Comparison of ENCODE assay signal across 34 cellular contexts in genomic region chr20:59746155-59746554, GRCh38.
"Had no signal": no experiment of that assay in that cellular context is flagged by ENCODE, and none has a peak within 500 bp of the region (broad histone marks: within the 10 kb centered on the region; RNA-seq: fewer than 3 reads in every experiment).

No MANE protein-coding gene starts in this region.

- H3K4me1 Mint-ChIP-seq: activated CD4-positive, alpha-beta T cell treated with anti-CD3 and anti-CD28 coated beads for 36 hours; activated CD4-positive, alpha-beta T cell treated with anti-CD3 and anti-CD28 coated beads, Interleukin-2, amount 10 ng/mL, durations not matched to agents 24 days and 14 days; activated CD8-positive, alpha-beta memory T cell treated with anti-CD3 and anti-CD28 coated beads, Interleukin-2, amount 10 ng/mL, durations not matched to agents 7 days and 5 days; activated naive CD4-positive, alpha-beta T cell treated with anti-CD3 and anti-CD28 coated beads, Interleukin-2, amount 50 U/mL, for 24 hours; activated naive CD8-positive, alpha-beta T cell treated with anti-CD3 and anti-CD28 coated beads for 36 hours; activated naive CD8-positive, alpha-beta T cell treated with anti-CD3 and anti-CD28 coated beads, Interleukin-2, amount 50 U/mL, for 24 hours; T-helper 17 cell had no signal

- H3K27ac ChIP-seq: adrenal gland, body of pancreas, coronary artery, epithelial cell of prostate, esophagus squamous epithelium, gastroesophageal sphincter, heart right ventricle had no signal

- H3K36me3 ChIP-seq: adrenal gland, esophagus squamous epithelium, gastroesophageal sphincter, heart right ventricle had no signal

- H3K4me1 ChIP-seq: adrenal gland, body of pancreas had no signal

- H3K27me3 ChIP-seq: body of pancreas, dorsolateral prefrontal cortex had no signal

- H3K4me3 Mint-ChIP-seq: activated CD4-positive, alpha-beta memory T cell treated with anti-CD3 and anti-CD28 coated beads for 36 hours; activated CD4-positive, alpha-beta T cell treated with anti-CD3 and anti-CD28 coated beads for 36 hours; activated CD4-positive, alpha-beta T cell treated with anti-CD3 and anti-CD28 coated beads, Interleukin-2, amount 10 ng/mL, durations not matched to agents 24 days and 14 days; activated CD8-positive, alpha-beta memory T cell treated with anti-CD3 and anti-CD28 coated beads, Interleukin-2, amount 10 ng/mL, durations not matched to agents 7 days and 5 days; activated CD8-positive, alpha-beta T cell treated with anti-CD3 and anti-CD28 coated beads, Interleukin-2, amount 10 ng/mL, durations not matched to agents 7 days and 5 days; activated naive CD4-positive, alpha-beta T cell treated with anti-CD3 and anti-CD28 coated beads for 36 hours; activated naive CD4-positive, alpha-beta T cell treated with anti-CD3 and anti-CD28 coated beads, Interleukin-2, amount 50 U/mL, for 24 hours; activated naive CD8-positive, alpha-beta T cell treated with anti-CD3 and anti-CD28 coated beads for 36 hours; activated naive CD8-positive, alpha-beta T cell treated with anti-CD3 and anti-CD28 coated beads, Interleukin-2, amount 50 U/mL, for 24 hours; activated T-helper 1 cell treated with anti-CD3 and anti-CD28 coated beads, Interleukin-12 subunit alpha, Interleukin-12 subunit beta, Interleukin-2, Interleukin-4 antibody, amounts not matched to agents 30 ng/mL and 10 ng/mL and 1 ng/mL, durations not matched to agents 14 hours and 24 hours and 36 hours; dendritic cell treated with granulocyte-macrophage colony-stimulating factor and Interleukin-4, amounts not matched to agents 40 ng/mL and 50 ng/mL, for 4 days; effector memory CD8-positive, alpha-beta T cell; T-helper 17 cell; T-helper 2 cell treated with Interferon-gamma antibody and Interleukin-4, amounts not matched to agents 5 μg/mL and 100 μg/mL, for 36 hours had no signal

- H3K36me3 Mint-ChIP-seq: activated CD4-positive, alpha-beta memory T cell treated with anti-CD3 and anti-CD28 coated beads for 36 hours; activated CD8-positive, alpha-beta memory T cell treated with anti-CD3 and anti-CD28 coated beads, Interleukin-2, amount 10 ng/mL, durations not matched to agents 7 days and 5 days; activated naive CD4-positive, alpha-beta T cell treated with anti-CD3 and anti-CD28 coated beads, Interleukin-2, amount 50 U/mL, for 24 hours; activated naive CD8-positive, alpha-beta T cell treated with anti-CD3 and anti-CD28 coated beads for 36 hours had no signal

- H3K9me3 Mint-ChIP-seq: activated CD4-positive, alpha-beta memory T cell treated with anti-CD3 and anti-CD28 coated beads for 36 hours; activated CD4-positive, alpha-beta T cell treated with anti-CD3 and anti-CD28 coated beads, Interleukin-2, amount 10 ng/mL, durations not matched to agents 24 days and 14 days; activated naive CD4-positive, alpha-beta T cell treated with anti-CD3 and anti-CD28 coated beads for 36 hours; activated naive CD4-positive, alpha-beta T cell treated with anti-CD3 and anti-CD28 coated beads, Interleukin-2, amount 50 U/mL, for 24 hours; activated naive CD8-positive, alpha-beta T cell treated with anti-CD3 and anti-CD28 coated beads for 36 hours; activated naive CD8-positive, alpha-beta T cell treated with anti-CD3 and anti-CD28 coated beads, Interleukin-2, amount 50 U/mL, for 24 hours; activated T-helper 1 cell treated with anti-CD3 and anti-CD28 coated beads, Interleukin-12 subunit alpha, Interleukin-12 subunit beta, Interleukin-2, Interleukin-4 antibody, amounts not matched to agents 30 ng/mL and 10 ng/mL and 1 ng/mL, durations not matched to agents 14 hours and 24 hours and 36 hours; activated T-helper 2 cell treated with anti-CD3 and anti-CD28 coated beads, Interferon-gamma antibody, Interleukin-2, Interleukin-4, amounts not matched to agents 10 μg/mL and 5 μg/mL and 100 μg/mL, durations not matched to agents 14 hours and 24 hours and 36 hours; dendritic cell treated with granulocyte-macrophage colony-stimulating factor and Interleukin-4, amounts not matched to agents 40 ng/mL and 50 ng/mL, for 4 days; effector memory CD8-positive, alpha-beta T cell; T-helper 2 cell treated with Interferon-gamma antibody and Interleukin-4, amounts not matched to agents 5 μg/mL and 100 μg/mL, for 36 hours had no signal

- H3K9me3 ChIP-seq: adrenal gland, body of pancreas, esophagus squamous epithelium, gastroesophageal sphincter, heart right ventricle had no signal

- H3K4me3 ChIP-seq: adrenal gland, body of pancreas, coronary artery, dorsolateral prefrontal cortex, esophagus squamous epithelium, gastroesophageal sphincter, heart right ventricle had no signal

- H3K27me3 Mint-ChIP-seq: activated CD4-positive, alpha-beta memory T cell treated with anti-CD3 and anti-CD28 coated beads for 36 hours had no signal

- ATAC-seq: activated CD4-positive, alpha-beta T cell treated with anti-CD3 and anti-CD28 coated beads for 36 hours; activated CD8-positive, alpha-beta memory T cell treated with anti-CD3 and anti-CD28 coated beads, Interleukin-2, amount 10 ng/mL, durations not matched to agents 7 days and 5 days; activated CD8-positive, alpha-beta T cell treated with anti-CD3 and anti-CD28 coated beads, Interleukin-2, amount 10 ng/mL, durations not matched to agents 7 days and 5 days; activated naive CD8-positive, alpha-beta T cell treated with anti-CD3 and anti-CD28 coated beads, Interleukin-2, amount 50 U/mL, for 24 hours; body of pancreas; effector memory CD8-positive, alpha-beta T cell; gastroesophageal sphincter; heart right ventricle; T-helper 17 cell had no signal

- DNase-seq: activated CD4-positive, alpha-beta memory T cell treated with anti-CD3 and anti-CD28 coated beads for 36 hours; activated CD4-positive, alpha-beta T cell treated with anti-CD3 and anti-CD28 coated beads for 36 hours; activated CD4-positive, alpha-beta T cell treated with anti-CD3 and anti-CD28 coated beads, Interleukin-2, amount 10 ng/mL, durations not matched to agents 24 days and 14 days; activated CD4-positive, CD25-positive, alpha-beta regulatory T cell; activated CD4-positive, CD25-positive, alpha-beta regulatory T cell treated with anti-CD3 and anti-CD28 coated beads, Interleukin-2, amount 50 U/mL, for 72 hours; activated CD8-positive, alpha-beta memory T cell treated with anti-CD3 and anti-CD28 coated beads, Interleukin-2, amount 10 ng/mL, durations not matched to agents 7 days and 5 days; activated CD8-positive, alpha-beta memory T cell treated with anti-CD3 and anti-CD28 coated beads, Interleukin-2, amount 50 U/mL, for 4 hours; activated CD8-positive, alpha-beta T cell treated with anti-CD3 and anti-CD28 coated beads, Interleukin-2, amount 10 ng/mL, durations not matched to agents 7 days and 5 days; activated effector memory CD4-positive, alpha-beta T cell treated with anti-CD3 and anti-CD28 coated beads, Interleukin-2, amount 50 U/mL, for 16 hours; activated naive CD4-positive, alpha-beta T cell treated with anti-CD3 and anti-CD28 coated beads for 36 hours; activated naive CD8-positive, alpha-beta T cell treated with anti-CD3 and anti-CD28 coated beads for 36 hours; activated naive CD8-positive, alpha-beta T cell treated with anti-CD3 and anti-CD28 coated beads, Interleukin-2, amount 50 U/mL, for 24 hours; activated T-cell treated with anti-CD3 and anti-CD28 coated beads, Interleukin-2, amount 50 U/mL, for 1 hour; activated T-cell treated with anti-CD3 and anti-CD28 coated beads, Interleukin-2, amount 50 U/mL, for 48 hours; adrenal gland; amygdala; aorta; body of pancreas; effector memory CD8-positive, alpha-beta T cell; esophagus squamous epithelium; heart right ventricle; T-helper 1 cell; T-helper 17 cell had no signal

- FAIRE-seq: endometrium, endothelial cell of umbilical vein had no signal

- H3K27ac Mint-ChIP-seq: activated CD4-positive, alpha-beta memory T cell treated with anti-CD3 and anti-CD28 coated beads for 36 hours; activated CD4-positive, alpha-beta T cell treated with anti-CD3 and anti-CD28 coated beads for 36 hours; activated CD4-positive, alpha-beta T cell treated with anti-CD3 and anti-CD28 coated beads, Interleukin-2, amount 10 ng/mL, durations not matched to agents 24 days and 14 days; activated CD8-positive, alpha-beta memory T cell treated with anti-CD3 and anti-CD28 coated beads, Interleukin-2, amount 10 ng/mL, durations not matched to agents 7 days and 5 days; activated CD8-positive, alpha-beta T cell treated with anti-CD3 and anti-CD28 coated beads, Interleukin-2, amount 10 ng/mL, durations not matched to agents 7 days and 5 days; activated naive CD4-positive, alpha-beta T cell treated with anti-CD3 and anti-CD28 coated beads for 36 hours; activated naive CD4-positive, alpha-beta T cell treated with anti-CD3 and anti-CD28 coated beads, Interleukin-2, amount 50 U/mL, for 24 hours; activated naive CD8-positive, alpha-beta T cell treated with anti-CD3 and anti-CD28 coated beads for 36 hours; activated naive CD8-positive, alpha-beta T cell treated with anti-CD3 and anti-CD28 coated beads, Interleukin-2, amount 50 U/mL, for 24 hours; activated T-helper 1 cell treated with anti-CD3 and anti-CD28 coated beads, Interleukin-12 subunit alpha, Interleukin-12 subunit beta, Interleukin-2, Interleukin-4 antibody, amounts not matched to agents 30 ng/mL and 10 ng/mL and 1 ng/mL, durations not matched to agents 14 hours and 24 hours and 36 hours; activated T-helper 2 cell treated with anti-CD3 and anti-CD28 coated beads, Interferon-gamma antibody, Interleukin-2, Interleukin-4, amounts not matched to agents 10 μg/mL and 5 μg/mL and 100 μg/mL, durations not matched to agents 14 hours and 24 hours and 36 hours; dendritic cell treated with granulocyte-macrophage colony-stimulating factor and Interleukin-4, amounts not matched to agents 40 ng/mL and 50 ng/mL, for 4 days; effector memory CD8-positive, alpha-beta T cell; T-helper 17 cell; T-helper 2 cell treated with Interferon-gamma antibody and Interleukin-4, amounts not matched to agents 5 μg/mL and 100 μg/mL, for 36 hours had no signal
